ENCODE assay signal across 1 cellular context in the genomic region with DNA sequence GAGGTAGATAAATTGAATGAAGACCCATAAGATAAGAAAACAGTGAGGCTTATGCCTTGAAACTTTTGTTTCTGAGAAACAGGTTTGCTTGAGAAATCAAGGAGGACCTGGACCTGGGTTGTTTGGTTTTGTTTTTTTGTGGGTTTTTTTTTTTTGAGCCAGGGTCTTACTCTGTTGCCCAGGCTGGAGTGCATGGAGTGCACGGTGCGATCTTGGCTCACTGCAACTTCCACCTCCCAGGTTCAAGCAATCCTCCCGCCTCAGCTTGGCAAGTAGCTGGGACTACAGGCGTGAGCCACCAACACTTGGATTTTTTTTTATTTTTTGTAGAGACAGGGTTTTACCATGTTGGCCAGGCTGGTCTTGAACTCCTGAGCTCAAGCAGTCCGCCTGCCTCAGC.
TF ChIP-seq lines count a peak whose summit lies in the region.

No MANE protein-coding gene starts in this region.

TF ChIP-seq in HepG2, 621 proteins besides CTCF, POLR2A, EP300 and RAD21:
- TF ChIP-seq ARID3A (IDR thresholded peaks at IDR 0.05; ENCODE audit: low read depth, low read length) (no peak), MTA1 (CRISPR knock-in tag; IDR thresholded peaks at IDR 0.05; ENCODE audit: borderline replicate concordance) (0 out of 2 replicates have a peak, but pooled peaks have one; percentile 13), DMTF1 (CRISPR knock-in tag; IDR thresholded peaks at IDR 0.05) (no peak), ZKSCAN1 (IDR thresholded peaks at IDR 0.05; ENCODE audit: low read length) (no peak), SETDB1 (CRISPR knock-in tag; IDR thresholded peaks at IDR 0.05; ENCODE audit: borderline replicate concordance) (no peak), ZEB1 (IDR thresholded peaks at IDR 0.05; ENCODE audit: insufficient replicate concordance, low read depth) (peak; percentile 5), TARDBP (CRISPR knock-in tag; IDR thresholded peaks at IDR 0.05) (no peak), ZFP91 (CRISPR knock-in tag; IDR thresholded peaks at IDR 0.05; ENCODE audit: borderline replicate concordance) (0 out of 2 replicates have a peak, but pooled peaks have one; percentile 1), HNRNPUL1 (IDR thresholded peaks at IDR 0.05; ENCODE audit: low read depth, low read length) (no peak), ZNF121 (CRISPR knock-in tag; IDR thresholded peaks at IDR 0.05) (peak; percentile 92), ZSCAN29 (CRISPR knock-in tag; conservative IDR thresholded peaks at IDR 0.05) (no peak), ZNF446 (CRISPR knock-in tag; IDR thresholded peaks at IDR 0.05) (no peak), ZNF17 (CRISPR knock-in tag; IDR thresholded peaks at IDR 0.05) (no peak)
- TF ChIP-seq, protein P1, sequence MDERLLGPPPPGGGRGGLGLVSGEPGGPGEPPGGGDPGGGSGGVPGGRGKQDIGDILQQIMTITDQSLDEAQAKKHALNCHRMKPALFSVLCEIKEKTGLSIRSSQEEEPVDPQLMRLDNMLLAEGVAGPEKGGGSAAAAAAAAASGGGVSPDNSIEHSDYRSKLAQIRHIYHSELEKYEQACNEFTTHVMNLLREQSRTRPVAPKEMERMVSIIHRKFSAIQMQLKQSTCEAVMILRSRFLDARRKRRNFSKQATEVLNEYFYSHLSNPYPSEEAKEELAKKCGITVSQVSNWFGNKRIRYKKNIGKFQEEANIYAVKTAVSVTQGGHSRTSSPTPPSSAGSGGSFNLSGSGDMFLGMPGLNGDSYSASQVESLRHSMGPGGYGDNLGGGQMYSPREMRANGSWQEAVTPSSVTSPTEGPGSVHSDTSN (CRISPR knock-in tag; IDR thresholded peaks at IDR 0.05), result no peak
- TF ChIP-seq, protein P2, sequence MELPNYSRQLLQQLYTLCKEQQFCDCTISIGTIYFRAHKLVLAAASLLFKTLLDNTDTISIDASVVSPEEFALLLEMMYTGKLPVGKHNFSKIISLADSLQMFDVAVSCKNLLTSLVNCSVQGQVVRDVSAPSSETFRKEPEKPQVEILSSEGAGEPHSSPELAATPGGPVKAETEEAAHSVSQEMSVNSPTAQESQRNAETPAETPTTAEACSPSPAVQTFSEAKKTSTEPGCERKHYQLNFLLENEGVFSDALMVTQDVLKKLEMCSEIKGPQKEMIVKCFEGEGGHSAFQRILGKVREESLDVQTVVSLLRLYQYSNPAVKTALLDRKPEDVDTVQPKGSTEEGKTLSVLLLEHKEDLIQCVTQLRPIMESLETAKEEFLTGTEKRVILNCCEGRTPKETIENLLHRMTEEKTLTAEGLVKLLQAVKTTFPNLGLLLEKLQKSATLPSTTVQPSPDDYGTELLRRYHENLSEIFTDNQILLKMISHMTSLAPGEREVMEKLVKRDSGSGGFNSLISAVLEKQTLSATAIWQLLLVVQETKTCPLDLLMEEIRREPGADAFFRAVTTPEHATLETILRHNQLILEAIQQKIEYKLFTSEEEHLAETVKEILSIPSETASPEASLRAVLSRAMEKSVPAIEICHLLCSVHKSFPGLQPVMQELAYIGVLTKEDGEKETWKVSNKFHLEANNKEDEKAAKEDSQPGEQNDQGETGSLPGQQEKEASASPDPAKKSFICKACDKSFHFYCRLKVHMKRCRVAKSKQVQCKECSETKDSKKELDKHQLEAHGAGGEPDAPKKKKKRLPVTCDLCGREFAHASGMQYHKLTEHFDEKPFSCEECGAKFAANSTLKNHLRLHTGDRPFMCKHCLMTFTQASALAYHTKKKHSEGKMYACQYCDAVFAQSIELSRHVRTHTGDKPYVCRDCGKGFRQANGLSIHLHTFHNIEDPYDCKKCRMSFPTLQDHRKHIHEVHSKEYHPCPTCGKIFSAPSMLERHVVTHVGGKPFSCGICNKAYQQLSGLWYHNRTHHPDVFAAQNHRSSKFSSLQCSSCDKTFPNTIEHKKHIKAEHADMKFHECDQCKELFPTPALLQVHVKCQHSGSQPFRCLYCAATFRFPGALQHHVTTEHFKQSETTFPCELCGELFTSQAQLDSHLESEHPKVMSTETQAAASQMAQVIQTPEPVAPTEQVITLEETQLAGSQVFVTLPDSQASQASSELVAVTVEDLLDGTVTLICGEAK (IDR thresholded peaks at IDR 0.05), result no peak
- TF ChIP-seq, protein P2 (CRISPR knock-in tag; IDR thresholded peaks at IDR 0.05), result no peak
